8 cellular contexts compared by ENCODE assay signal in genomic region chr2:68121873-68122679, GRCh38. TPM values are rescaled to one million over a fixed set of nuclear protein-coding genes. Genes with fewer than 3 reads are reported as not detected.
DNase-seq lines count a peak whose midpoint lies in the region; ATAC-seq and TF ChIP-seq lines count a peak whose summit lies in the region.

No MANE protein-coding gene starts in this region.

- H3K27me3 ChIP-seq in right atrium auricular region (no peaks in the 10 kb centered on the region), sigmoid colon (no peaks in the 10 kb centered on the region)

- ATAC-seq in T-cell (replicated peaks in 1 of 4) = peak; percentile 35 to 70 (median 49)
- no peak for ATAC-seq in GM21390 (IDR thresholded peaks at IDR 0.05; ENCODE audit: unreplicated experiment)
- no peak for ATAC-seq in GM21737 (IDR thresholded peaks at IDR 0.05; ENCODE audit: unreplicated experiment)

- intact Hi-C loops in sigmoid colon (cut with DNase I) = loop anchor here (2.0 to 10.0 kb wide), 3 partner anchors 123 to 320 kb away; no protein-coding TSS in a partner anchor

- WGBS in sigmoid colon, 2 donors = 43% methylated on average over 16 of the region's 16 CpGs

- peak; percentile 88 to 97 for TF ChIP-seq CTCF in right atrium auricular region (IDR thresholded peaks at IDR 0.05)
- TF ChIP-seq CTCF in sigmoid colon (IDR thresholded peaks at IDR 0.05) = peak; percentile 76 to 97 (median 89)

- H3K36me3 Mint-ChIP-seq in T-cell = no peaks in the 10 kb centered on the region

- CTCF ChIA-PET in T-cell (lab: Charles Lee) = interaction anchor here (0.5 to 2.8 kb wide), 22 partner anchors 9 to 628 kb away, joined by 3 to 22 read pairs (median 3); no protein-coding TSS in a partner anchor

- TF ChIP-seq EP300 in sigmoid colon (IDR thresholded peaks at IDR 0.05) = no peak

- TF ChIP-seq POLR2A in sigmoid colon (IDR thresholded peaks at IDR 0.05) = no peak

- no peaks in the 10 kb centered on the region for H3K27me3 Mint-ChIP-seq in T-cell

- DNase-seq in GF-D8 (lab: John Stamatoyannopoulos, UW) = peak; percentile 28
- DNase-seq in NAMALWA (ENCODE audit: low spot score) = peak; percentile 78
- DNase-seq in T-cell = peak; percentile 21 to 81 (median 68)
- peak in 55 of 56 donors; percentile 6 to 93 (median 54) for DNase-seq in amygdala (lab: John Stamatoyannopoulos, UW)
- DNase-seq in right atrium auricular region (ENCODE audit: low spot score) = peak; percentile 93
- DNase-seq in sigmoid colon = peak; percentile 91

- no peaks in the 10 kb centered on the region for H3K9me3 ChIP-seq in right atrium auricular region
- H3K9me3 ChIP-seq in sigmoid colon = no peaks in the 10 kb centered on the region

- no peak overlapping the region for H3K4me3 Mint-ChIP-seq in T-cell

- H3K4me1 Mint-ChIP-seq in T-cell = peaks cover 0 to 12% (median 6%) of the 10 kb centered on the region in 3 donors

- no peaks in the 10 kb centered on the region for H3K9me3 Mint-ChIP-seq in T-cell

- H3K4me1 ChIP-seq in right atrium auricular region = peaks cover 0 to 12% of the 10 kb centered on the region in 2 donors
- peaks cover 0 to 6% (median 3%) of the 10 kb centered on the region in 4 donors for H3K4me1 ChIP-seq in sigmoid colon

- H3K27ac Mint-ChIP-seq in T-cell = no peak overlapping the region

- H3K4me3 ChIP-seq in right atrium auricular region (no peak overlapping the region), sigmoid colon (no peak overlapping the region)

- POLR2A ChIA-PET in T-cell (lab: Charles Lee) = no interaction called here

- H3K36me3 ChIP-seq in right atrium auricular region = no peaks in the 10 kb centered on the region
- no peaks in the 10 kb centered on the region for H3K36me3 ChIP-seq in sigmoid colon

- H3K27ac ChIP-seq in right atrium auricular region (no peak overlapping the region), sigmoid colon (no peak overlapping the region)

RNA-seq across cellular contexts. Expression of gene PNO1, which starts 35.6 kb away (rescaled TPM):
- total RNA-seq in T-cell (10 to 100 TPM in 4 of 5 donors, 1 to 10 TPM in 1; 9.9 to 26.5 (median 13.1) TPM), right atrium auricular region (10 to 100 TPM in 1 of 2 donors, 1 to 10 TPM in 1; 8.7 to 12.0 TPM), sigmoid colon (10 to 100 TPM in 3 of 4 donors, 1 to 10 TPM in 1; 9.1 to 20.7 (median 17.2) TPM)
- 10 to 100 TPM in 1 of 3 donors, 1 to 10 TPM in 2; 6.0 to 10.5 (median 7.9) TPM for polyA plus RNA-seq in sigmoid colon

RNA-seq across cellular contexts. Expression of gene C1D, which starts 59.3 kb away (rescaled TPM):
- total RNA-seq in T-cell = 10 to 100 TPM in 4 of 5 donors, 1 to 10 TPM in 1; 8.7 to 18.7 (median 13.5) TPM
- 10 to 100 TPM; 29.2 to 31.1 TPM for total RNA-seq in right atrium auricular region
- 10 to 100 TPM; 37.9 to 77.0 (median 43.6) TPM for total RNA-seq in sigmoid colon
- polyA plus RNA-seq in sigmoid colon = 10 to 100 TPM; 30.6 to 47.4 (median 34.2) TPM

Comparison
In these comparisons a context has a peak if more than half of its experiments do, and no peak if none do; other contexts are left out.
1. DNase-seq: peak in every context shown above with its lines; median percentile 93 in right atrium auricular region; 91 in sigmoid colon; 78 in NAMALWA; 68 in T-cell; 54 in amygdala; 28 in GF-D8.
2. ATAC-seq: peak in T-cell (4 of 4); none in GM21390 (single experiment) and GM21737 (single experiment).